In the genomic region with DNA sequence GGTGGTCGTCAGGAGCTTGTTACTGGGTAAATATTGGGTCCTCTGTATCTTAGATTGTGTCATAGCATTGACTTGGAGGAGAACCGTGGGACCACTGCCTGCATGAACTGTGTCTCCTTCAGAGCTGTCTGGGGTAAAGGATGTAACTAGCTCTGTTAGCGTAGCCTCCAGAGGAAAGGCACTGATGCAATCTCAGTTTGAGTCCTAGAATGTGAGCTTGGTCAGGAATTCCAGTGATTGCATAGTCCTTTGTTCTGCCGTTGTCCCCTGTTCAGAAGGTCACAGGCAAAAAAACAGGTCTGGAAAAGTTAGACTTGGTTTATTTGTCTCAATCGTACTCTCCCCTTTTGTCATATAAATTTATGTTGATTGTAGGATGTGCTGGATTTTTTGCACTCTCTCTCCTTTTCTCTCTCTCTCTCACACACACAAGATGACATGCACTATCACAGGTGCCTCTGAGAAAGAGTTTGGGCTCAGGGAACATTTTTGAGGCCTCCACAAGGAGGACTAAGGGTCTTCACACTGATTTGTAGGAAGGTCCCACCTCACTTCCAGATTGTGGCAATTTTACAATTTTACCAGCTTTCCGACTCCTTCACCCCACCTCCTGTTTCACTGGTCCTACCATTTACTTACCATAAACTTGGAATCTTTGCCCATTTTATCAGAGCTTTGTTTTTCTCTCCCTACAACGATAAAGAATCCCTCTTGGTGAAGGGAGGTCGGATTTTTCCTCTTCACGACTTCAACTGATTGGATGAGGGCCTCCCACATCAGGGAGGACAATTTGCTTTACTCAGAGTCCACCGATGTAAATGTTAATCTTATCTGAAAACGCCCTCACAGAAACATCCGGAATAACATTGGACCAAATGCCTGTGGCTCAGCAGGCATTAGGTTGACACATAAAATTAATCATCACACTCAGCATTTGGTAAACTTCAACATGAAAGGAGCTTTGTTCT, we compare ENCODE assay signal across 1 cellular context.
A peak's percentile ranks its signal among the peaks of the same experiment; 100 is the strongest.
TF ChIP-seq lines count a peak whose summit lies in the region.

No MANE protein-coding gene starts in this region.

TF ChIP-seq in HepG2, 621 proteins besides CTCF, POLR2A, EP300 and RAD21 (continued from another document):
- TF ChIP-seq, protein P1, sequence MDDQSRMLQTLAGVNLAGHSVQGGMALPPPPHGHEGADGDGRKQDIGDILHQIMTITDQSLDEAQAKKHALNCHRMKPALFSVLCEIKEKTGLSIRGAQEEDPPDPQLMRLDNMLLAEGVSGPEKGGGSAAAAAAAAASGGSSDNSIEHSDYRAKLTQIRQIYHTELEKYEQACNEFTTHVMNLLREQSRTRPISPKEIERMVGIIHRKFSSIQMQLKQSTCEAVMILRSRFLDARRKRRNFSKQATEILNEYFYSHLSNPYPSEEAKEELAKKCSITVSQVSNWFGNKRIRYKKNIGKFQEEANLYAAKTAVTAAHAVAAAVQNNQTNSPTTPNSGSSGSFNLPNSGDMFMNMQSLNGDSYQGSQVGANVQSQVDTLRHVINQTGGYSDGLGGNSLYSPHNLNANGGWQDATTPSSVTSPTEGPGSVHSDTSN (CRISPR knock-in tag; IDR thresholded peaks at IDR 0.05; ENCODE audit: borderline replicate concordance) = no peak
- peak; percentile 48; the same call in 1 of the 2 replicates for TF ChIP-seq PHF20 (CRISPR knock-in tag; IDR thresholded peaks at IDR 0.05)
- TF ChIP-seq ZNF879 (CRISPR knock-in tag; IDR thresholded peaks at IDR 0.05) = no peak
- no peak for TF ChIP-seq SP1 (IDR thresholded peaks at IDR 0.05)
- TF ChIP-seq SP1 (CRISPR knock-in tag; IDR thresholded peaks at IDR 0.05) = 0 out of 2 replicates have a peak, but pooled peaks have one; percentile 48
- TF ChIP-seq YY1 (IDR thresholded peaks at IDR 0.05; ENCODE audit: insufficient read depth, insufficient replicate concordance, low read depth, low read length) = no peak
- 0 out of 2 replicates have a peak, but pooled peaks have one; percentile 59 for TF ChIP-seq ZSCAN31 (CRISPR knock-in tag; IDR thresholded peaks at IDR 0.05; ENCODE audit: low read depth)
- TF ChIP-seq ZSCAN9 (CRISPR knock-in tag; IDR thresholded peaks at IDR 0.05; ENCODE audit: borderline replicate concordance) = peak; percentile 71
- TF ChIP-seq, protein P2, sequence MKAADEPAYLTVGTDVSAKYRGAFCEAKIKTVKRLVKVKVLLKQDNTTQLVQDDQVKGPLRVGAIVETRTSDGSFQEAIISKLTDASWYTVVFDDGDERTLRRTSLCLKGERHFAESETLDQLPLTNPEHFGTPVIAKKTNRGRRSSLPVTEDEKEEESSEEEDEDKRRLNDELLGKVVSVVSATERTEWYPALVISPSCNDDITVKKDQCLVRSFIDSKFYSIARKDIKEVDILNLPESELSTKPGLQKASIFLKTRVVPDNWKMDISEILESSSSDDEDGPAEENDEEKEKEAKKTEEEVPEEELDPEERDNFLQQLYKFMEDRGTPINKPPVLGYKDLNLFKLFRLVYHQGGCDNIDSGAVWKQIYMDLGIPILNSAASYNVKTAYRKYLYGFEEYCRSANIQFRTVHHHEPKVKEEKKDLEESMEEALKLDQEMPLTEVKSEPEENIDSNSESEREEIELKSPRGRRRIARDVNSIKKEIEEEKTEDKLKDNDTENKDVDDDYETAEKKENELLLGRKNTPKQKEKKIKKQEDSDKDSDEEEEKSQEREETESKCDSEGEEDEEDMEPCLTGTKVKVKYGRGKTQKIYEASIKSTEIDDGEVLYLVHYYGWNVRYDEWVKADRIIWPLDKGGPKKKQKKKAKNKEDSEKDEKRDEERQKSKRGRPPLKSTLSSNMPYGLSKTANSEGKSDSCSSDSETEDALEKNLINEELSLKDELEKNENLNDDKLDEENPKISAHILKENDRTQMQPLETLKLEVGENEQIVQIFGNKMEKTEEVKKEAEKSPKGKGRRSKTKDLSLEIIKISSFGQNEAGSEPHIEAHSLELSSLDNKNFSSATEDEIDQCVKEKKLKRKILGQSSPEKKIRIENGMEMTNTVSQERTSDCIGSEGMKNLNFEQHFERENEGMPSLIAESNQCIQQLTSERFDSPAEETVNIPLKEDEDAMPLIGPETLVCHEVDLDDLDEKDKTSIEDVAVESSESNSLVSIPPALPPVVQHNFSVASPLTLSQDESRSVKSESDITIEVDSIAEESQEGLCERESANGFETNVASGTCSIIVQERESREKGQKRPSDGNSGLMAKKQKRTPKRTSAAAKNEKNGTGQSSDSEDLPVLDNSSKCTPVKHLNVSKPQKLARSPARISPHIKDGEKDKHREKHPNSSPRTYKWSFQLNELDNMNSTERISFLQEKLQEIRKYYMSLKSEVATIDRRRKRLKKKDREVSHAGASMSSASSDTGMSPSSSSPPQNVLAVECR (CRISPR knock-in tag; IDR thresholded peaks at IDR 0.05; ENCODE audit: borderline replicate concordance) = peak; percentile 17; the same call in 1 of the 2 replicates
- TF ChIP-seq ZNF614 (CRISPR knock-in tag; IDR thresholded peaks at IDR 0.05; ENCODE audit: borderline replicate concordance) = peak; percentile 96; the same call in 1 of the 2 replicates
- TF ChIP-seq ZNF383 (CRISPR knock-in tag; IDR thresholded peaks at IDR 0.05; ENCODE audit: borderline replicate concordance) = no peak
- TF ChIP-seq, protein P3, sequence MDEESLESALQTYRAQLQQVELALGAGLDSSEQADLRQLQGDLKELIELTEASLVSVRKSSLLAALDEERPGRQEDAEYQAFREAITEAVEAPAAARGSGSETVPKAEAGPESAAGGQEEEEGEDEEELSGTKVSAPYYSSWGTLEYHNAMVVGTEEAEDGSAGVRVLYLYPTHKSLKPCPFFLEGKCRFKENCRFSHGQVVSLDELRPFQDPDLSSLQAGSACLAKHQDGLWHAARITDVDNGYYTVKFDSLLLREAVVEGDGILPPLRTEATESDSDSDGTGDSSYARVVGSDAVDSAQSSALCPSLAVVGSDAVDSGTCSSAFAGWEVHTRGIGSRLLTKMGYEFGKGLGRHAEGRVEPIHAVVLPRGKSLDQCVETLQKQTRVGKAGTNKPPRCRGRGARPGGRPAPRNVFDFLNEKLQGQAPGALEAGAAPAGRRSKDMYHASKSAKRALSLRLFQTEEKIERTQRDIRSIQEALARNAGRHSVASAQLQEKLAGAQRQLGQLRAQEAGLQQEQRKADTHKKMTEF (CRISPR knock-in tag; IDR thresholded peaks at IDR 0.05) = peak; percentile 89
- TF ChIP-seq ZNF720 (CRISPR knock-in tag; IDR thresholded peaks at IDR 0.05) = no peak
- TF ChIP-seq RFX1 (IDR thresholded peaks at IDR 0.05) = no peak
- TF ChIP-seq TAF1 (CRISPR knock-in tag; IDR thresholded peaks at IDR 0.05) = peak; percentile 43; the same call in 1 of the 2 replicates
- no peak for TF ChIP-seq SMAD1 (CRISPR knock-in tag; IDR thresholded peaks at IDR 0.05; ENCODE audit: borderline replicate concordance, low read depth)
- no peak for TF ChIP-seq RAD51 (IDR thresholded peaks at IDR 0.05; ENCODE audit: borderline replicate concordance)
- peak; percentile 53; the same call in 1 of the 2 replicates for TF ChIP-seq MED13 (CRISPR knock-in tag; IDR thresholded peaks at IDR 0.05)
- TF ChIP-seq CENPT (CRISPR knock-in tag; IDR thresholded peaks at IDR 0.05; ENCODE audit: low read depth) = no peak
- TF ChIP-seq ZNF552 (CRISPR knock-in tag; IDR thresholded peaks at IDR 0.05; ENCODE audit: borderline replicate concordance) = no peak
- TF ChIP-seq SRSF4 (IDR thresholded peaks at IDR 0.05; ENCODE audit: low read depth, low read length, poor library complexity, severe bottlenecking) = no peak
- TF ChIP-seq GTF2F1 (IDR thresholded peaks at IDR 0.05; ENCODE audit: low read length) = no peak
- peak; percentile 68 for TF ChIP-seq MIXL1 (CRISPR knock-in tag; IDR thresholded peaks at IDR 0.05)
- no peak for TF ChIP-seq RBM39 (IDR thresholded peaks at IDR 0.05; ENCODE audit: low read depth, low read length, poor library complexity, severe bottlenecking)
- TF ChIP-seq HIVEP1 (CRISPR knock-in tag; IDR thresholded peaks at IDR 0.05) = no peak
- TF ChIP-seq RFXANK (CRISPR knock-in tag; IDR thresholded peaks at IDR 0.05) = peak; percentile 68; the same call in 1 of the 2 replicates
- TF ChIP-seq, protein P4, sequence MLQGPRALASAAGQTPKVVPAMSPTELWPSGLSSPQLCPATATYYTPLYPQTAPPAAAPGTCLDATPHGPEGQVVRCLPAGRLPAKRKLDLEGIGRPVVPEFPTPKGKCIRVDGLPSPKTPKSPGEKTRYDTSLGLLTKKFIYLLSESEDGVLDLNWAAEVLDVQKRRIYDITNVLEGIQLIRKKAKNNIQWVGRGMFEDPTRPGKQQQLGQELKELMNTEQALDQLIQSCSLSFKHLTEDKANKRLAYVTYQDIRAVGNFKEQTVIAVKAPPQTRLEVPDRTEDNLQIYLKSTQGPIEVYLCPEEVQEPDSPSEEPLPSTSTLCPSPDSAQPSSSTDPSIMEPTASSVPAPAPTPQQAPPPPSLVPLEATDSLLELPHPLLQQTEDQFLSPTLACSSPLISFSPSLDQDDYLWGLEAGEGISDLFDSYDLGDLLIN (CRISPR knock-in tag; IDR thresholded peaks at IDR 0.05; ENCODE audit: borderline replicate concordance) = no peak
- TF ChIP-seq ZNF12 (CRISPR knock-in tag; IDR thresholded peaks at IDR 0.05) = peak; percentile 91
- TF ChIP-seq ZNF263 (CRISPR knock-in tag; IDR thresholded peaks at IDR 0.05) = peak; percentile 72; the same call in 1 of the 2 replicates
- TF ChIP-seq ZNF746 (CRISPR knock-in tag; IDR thresholded peaks at IDR 0.05) = no peak
- 0 out of 2 replicates have a peak, but pooled peaks have one; percentile 53 for TF ChIP-seq ZBTB38 (CRISPR knock-in tag; IDR thresholded peaks at IDR 0.05)
- TF ChIP-seq IKZF1 (IDR thresholded peaks at IDR 0.05) = no peak
- TF ChIP-seq ZNF558 (CRISPR knock-in tag; IDR thresholded peaks at IDR 0.05; ENCODE audit: borderline replicate concordance) = no peak
- TF ChIP-seq CHD2 (IDR thresholded peaks at IDR 0.05; ENCODE audit: low read depth, low read length) = no peak
- TF ChIP-seq ZNF562 (CRISPR knock-in tag; IDR thresholded peaks at IDR 0.05; ENCODE audit: borderline replicate concordance) = no peak
- peak; percentile 76; the same call in 1 of the 2 replicates for TF ChIP-seq NCOR1 (IDR thresholded peaks at IDR 0.05; ENCODE audit: borderline replicate concordance, low read length)
- TF ChIP-seq ZNF547 (CRISPR knock-in tag; IDR thresholded peaks at IDR 0.05) = no peak
- peak; percentile 79 for TF ChIP-seq THAP11 (CRISPR knock-in tag; IDR thresholded peaks at IDR 0.05)
- TF ChIP-seq ZMAT3 (CRISPR knock-in tag; conservative IDR thresholded peaks at IDR 0.05) = no peak
- TF ChIP-seq NFKBIZ (CRISPR knock-in tag; IDR thresholded peaks at IDR 0.05) = no peak
- TF ChIP-seq ZKSCAN1 (IDR thresholded peaks at IDR 0.05; ENCODE audit: low read length) = no peak
- TF ChIP-seq, protein P5, sequence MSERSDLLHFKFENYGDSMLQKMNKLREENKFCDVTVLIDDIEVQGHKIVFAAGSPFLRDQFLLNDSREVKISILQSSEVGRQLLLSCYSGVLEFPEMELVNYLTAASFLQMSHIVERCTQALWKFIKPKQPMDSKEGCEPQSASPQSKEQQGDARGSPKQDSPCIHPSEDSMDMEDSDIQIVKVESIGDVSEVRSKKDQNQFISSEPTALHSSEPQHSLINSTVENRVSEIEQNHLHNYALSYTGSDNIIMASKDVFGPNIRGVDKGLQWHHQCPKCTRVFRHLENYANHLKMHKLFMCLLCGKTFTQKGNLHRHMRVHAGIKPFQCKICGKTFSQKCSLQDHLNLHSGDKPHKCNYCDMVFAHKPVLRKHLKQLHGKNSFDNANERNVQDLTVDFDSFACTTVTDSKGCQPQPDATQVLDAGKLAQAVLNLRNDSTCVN (CRISPR knock-in tag; IDR thresholded peaks at IDR 0.05; ENCODE audit: borderline replicate concordance) = peak; percentile 97
- peak; percentile 57 for TF ChIP-seq RBFOX2 (IDR thresholded peaks at IDR 0.05; ENCODE audit: low read depth, low read length)
- TF ChIP-seq DNMT1 (CRISPR knock-in tag; IDR thresholded peaks at IDR 0.05) = no peak
- no peak for TF ChIP-seq MZF1 (CRISPR knock-in tag; IDR thresholded peaks at IDR 0.05; ENCODE audit: borderline replicate concordance)
- TF ChIP-seq, protein P6, sequence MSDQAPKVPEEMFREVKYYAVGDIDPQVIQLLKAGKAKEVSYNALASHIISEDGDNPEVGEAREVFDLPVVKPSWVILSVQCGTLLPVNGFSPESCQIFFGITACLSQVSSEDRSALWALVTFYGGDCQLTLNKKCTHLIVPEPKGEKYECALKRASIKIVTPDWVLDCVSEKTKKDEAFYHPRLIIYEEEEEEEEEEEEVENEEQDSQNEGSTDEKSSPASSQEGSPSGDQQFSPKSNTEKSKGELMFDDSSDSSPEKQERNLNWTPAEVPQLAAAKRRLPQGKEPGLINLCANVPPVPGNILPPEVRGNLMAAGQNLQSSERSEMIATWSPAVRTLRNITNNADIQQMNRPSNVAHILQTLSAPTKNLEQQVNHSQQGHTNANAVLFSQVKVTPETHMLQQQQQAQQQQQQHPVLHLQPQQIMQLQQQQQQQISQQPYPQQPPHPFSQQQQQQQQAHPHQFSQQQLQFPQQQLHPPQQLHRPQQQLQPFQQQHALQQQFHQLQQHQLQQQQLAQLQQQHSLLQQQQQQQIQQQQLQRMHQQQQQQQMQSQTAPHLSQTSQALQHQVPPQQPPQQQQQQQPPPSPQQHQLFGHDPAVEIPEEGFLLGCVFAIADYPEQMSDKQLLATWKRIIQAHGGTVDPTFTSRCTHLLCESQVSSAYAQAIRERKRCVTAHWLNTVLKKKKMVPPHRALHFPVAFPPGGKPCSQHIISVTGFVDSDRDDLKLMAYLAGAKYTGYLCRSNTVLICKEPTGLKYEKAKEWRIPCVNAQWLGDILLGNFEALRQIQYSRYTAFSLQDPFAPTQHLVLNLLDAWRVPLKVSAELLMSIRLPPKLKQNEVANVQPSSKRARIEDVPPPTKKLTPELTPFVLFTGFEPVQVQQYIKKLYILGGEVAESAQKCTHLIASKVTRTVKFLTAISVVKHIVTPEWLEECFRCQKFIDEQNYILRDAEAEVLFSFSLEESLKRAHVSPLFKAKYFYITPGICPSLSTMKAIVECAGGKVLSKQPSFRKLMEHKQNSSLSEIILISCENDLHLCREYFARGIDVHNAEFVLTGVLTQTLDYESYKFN (CRISPR knock-in tag; conservative IDR thresholded peaks at IDR 0.05) = peak; percentile 82
